ENCODE assay signal across 8 cellular contexts in genomic region chr10:61000769-61001730, GRCh38. TPM values are rescaled to one million over a fixed set of nuclear protein-coding genes. Genes with fewer than 3 reads are reported as not detected.
DNase-seq lines count a peak whose midpoint lies in the region; ATAC-seq and TF ChIP-seq lines count a peak whose summit lies in the region.

No MANE protein-coding gene starts in this region.

- peaks cover 3% of the 10 kb centered on the region for H3K9me3 Mint-ChIP-seq in activated CD8-positive, alpha-beta T cell treated with anti-CD3 and anti-CD28 coated beads for 36 hours
- H3K9me3 Mint-ChIP-seq in osteocyte (ENCODE audit: unreplicated experiment) = peaks cover 9% of the 10 kb centered on the region

- TF ChIP-seq CTCF in activated CD8-positive, alpha-beta T cell treated with anti-CD3 and anti-CD28 coated beads for 36 hours (IDR thresholded peaks at IDR 0.05) = no peak
- TF ChIP-seq CTCF in osteocyte (IDR thresholded peaks at IDR 0.05) = no peak

- H3K27me3 Mint-ChIP-seq in activated CD8-positive, alpha-beta T cell treated with anti-CD3 and anti-CD28 coated beads for 36 hours = peaks cover 42% of the 10 kb centered on the region
- H3K27me3 Mint-ChIP-seq in osteocyte (ENCODE audit: unreplicated experiment) = peaks cover 3% of the 10 kb centered on the region

- peak overlapping the region; percentile 34 for H3K4me3 Mint-ChIP-seq in activated CD8-positive, alpha-beta T cell treated with anti-CD3 and anti-CD28 coated beads for 36 hours
- peak overlapping the region; percentile 73 for H3K4me3 Mint-ChIP-seq in osteocyte (ENCODE audit: unreplicated experiment)

- H3K4me1 Mint-ChIP-seq in activated CD8-positive, alpha-beta T cell treated with anti-CD3 and anti-CD28 coated beads for 36 hours (ENCODE audit: low read depth) = no peaks in the 10 kb centered on the region
- H3K4me1 Mint-ChIP-seq in osteocyte (ENCODE audit: unreplicated experiment) = peaks cover 3% of the 10 kb centered on the region

- CTCF ChIA-PET in activated CD8-positive, alpha-beta T cell treated with anti-CD3 and anti-CD28 coated beads for 36 hours (lab: Charles Lee) = no interaction called here

- POLR2A ChIA-PET in activated CD8-positive, alpha-beta T cell treated with anti-CD3 and anti-CD28 coated beads for 36 hours (lab: Charles Lee) = no interaction called here

- H3K27ac Mint-ChIP-seq in activated CD8-positive, alpha-beta T cell treated with anti-CD3 and anti-CD28 coated beads for 36 hours = no peak overlapping the region
- no peak overlapping the region for H3K27ac Mint-ChIP-seq in osteocyte (ENCODE audit: unreplicated experiment)

- no peaks in the 10 kb centered on the region for H3K36me3 Mint-ChIP-seq in activated CD8-positive, alpha-beta T cell treated with anti-CD3 and anti-CD28 coated beads for 36 hours (ENCODE audit: low read depth)
- no peaks in the 10 kb centered on the region for H3K36me3 Mint-ChIP-seq in osteocyte (ENCODE audit: unreplicated experiment)

- intact Hi-C loops in activated CD8-positive, alpha-beta T cell treated with anti-CD3 and anti-CD28 coated beads for 36 hours (cut with micrococcal nuclease) = no loop called here
- intact Hi-C loops in head of caudate nucleus (cut with DNase I) = no loop called here

- DNase-seq in stimulated activated CD4-positive, alpha-beta T cell treated with anti-CD3 and anti-CD28 coated beads, Interleukin-4, amount 100 ng/mL, for 1 hour = peak; percentile 3
- DNase-seq in stimulated activated CD4-positive, alpha-beta T cell treated with anti-CD3 and anti-CD28 coated beads, Interleukin-12 subunit alpha, Interleukin-12 subunit beta, amount 100 ng/mL, for 4 hours = no peak
- DNase-seq in activated CD8-positive, alpha-beta T cell treated with anti-CD3 and anti-CD28 coated beads for 36 hours = peak; percentile 9
- DNase-seq in head of caudate nucleus = peak; percentile 18 to 80 (median 54)
- peak; percentile 85 for DNase-seq in osteocyte (ENCODE audit: extremely low spot score, unreplicated experiment)
- DNase-seq in activated CD4-positive, alpha-beta T cell treated with anti-CD3 and anti-CD28 coated beads for 48 hours = no peak

- ATAC-seq in activated CD8-positive, alpha-beta T cell treated with anti-CD3 and anti-CD28 coated beads for 36 hours = peak; percentile 39
- no peak for ATAC-seq in HG03108 (IDR thresholded peaks at IDR 0.05; ENCODE audit: unreplicated experiment)
- ATAC-seq in GM18907 (IDR thresholded peaks at IDR 0.05; ENCODE audit: unreplicated experiment) = no peak

RNA-seq across cellular contexts. Expression of gene RHOBTB1, which starts 57.1 kb away (rescaled TPM):
- under 1 TPM; 0.09 to 0.74 TPM for total RNA-seq in activated CD8-positive, alpha-beta T cell treated with anti-CD3 and anti-CD28 coated beads for 36 hours
- total RNA-seq in osteocyte = 16.0 and 17.2 TPM in 2 replicates

Comparison
In these comparisons a context has a peak if more than half of its experiments do, and no peak if none do; other contexts are left out.
1. DNase-seq: peak in stimulated activated CD4-positive, alpha-beta T cell treated with anti-CD3 and anti-CD28 coated beads, Interleukin-4, amount 100 ng/mL, for 1 hour (single experiment), activated CD8-positive, alpha-beta T cell treated with anti-CD3 and anti-CD28 coated beads for 36 hours (single experiment), head of caudate nucleus (42 of 42) and osteocyte (single experiment); none in stimulated activated CD4-positive, alpha-beta T cell treated with anti-CD3 and anti-CD28 coated beads, Interleukin-12 subunit alpha, Interleukin-12 subunit beta, amount 100 ng/mL, for 4 hours (single experiment) and activated CD4-positive, alpha-beta T cell treated with anti-CD3 and anti-CD28 coated beads for 48 hours (single experiment).